Comparison of ENCODE assay signal across 19 cellular contexts in genomic region chr16:22366371-22366770, GRCh38. TPM values are rescaled to one million over a fixed set of nuclear protein-coding genes. Genes with fewer than 3 reads are reported as not detected.
DNase-seq lines count a peak whose midpoint lies in the region; ATAC-seq lines count a peak whose summit lies in the region.
"Had no signal": no experiment of that assay in that cellular context is flagged by ENCODE, and none has a peak within 500 bp of the region (broad histone marks: within the 10 kb centered on the region; RNA-seq: fewer than 3 reads in every experiment).

No MANE protein-coding gene starts in this region.

- H4K91ac ChIP-seq in mesenchymal stem cell (ENCODE audit: low read length), result no peak overlapping the region

- H3K4ac ChIP-seq in mesenchymal stem cell (ENCODE audit: low read depth in 1 of 2, low read length in 2 of 2), result no peak overlapping the region

- H3K4me1 ChIP-seq in CD4-positive, alpha-beta memory T cell (ENCODE audit: insufficient read depth, low read length), result peaks cover 88% of the 10 kb centered on the region
- peaks cover 12% of the 10 kb centered on the region for H3K4me1 ChIP-seq in mesenchymal stem cell (ENCODE audit: control insufficient read depth, insufficient read depth, low read depth, low read length)

- H2BK120ac ChIP-seq in mesenchymal stem cell (ENCODE audit: low read depth, low read length), result no peak overlapping the region

- H3K23ac ChIP-seq in mesenchymal stem cell (ENCODE audit: low read length in 2 of 2), result peak overlapping the region in 1 of 2 experiments; percentile 18

- H2BK15ac ChIP-seq in mesenchymal stem cell (ENCODE audit: low read depth, poor library complexity, severe bottlenecking), result no peak overlapping the region

- CTCF ChIA-PET in CD4-positive, alpha-beta memory T cell (lab: Charles Lee; ENCODE audit: partially characterized antibody), result no interaction called here

- H3K9me3 ChIP-seq in CD4-positive, alpha-beta memory T cell (ENCODE audit: control insufficient read depth in 1 of 2, low read length in 2 of 2), result no peaks in the 10 kb centered on the region
- no peaks in the 10 kb centered on the region for H3K9me3 ChIP-seq in mesenchymal stem cell (ENCODE audit: control insufficient read depth, low read length)
- H3K9me3 ChIP-seq: SJSA1, stomach, tibial artery had no signal

- H3K4me1 Mint-ChIP-seq in T-helper 2 cell treated with Interferon-gamma antibody and Interleukin-4, amounts not matched to agents 5 μg/mL and 100 μg/mL, for 36 hours (ENCODE audit: low read depth), result peaks cover 58% of the 10 kb centered on the region
- H3K4me1 Mint-ChIP-seq in CD4-positive, alpha-beta memory T cell, result peaks cover 56 to 93% (median 74%) of the 10 kb centered on the region in 4 donors
- peaks cover 39% of the 10 kb centered on the region for H3K4me1 Mint-ChIP-seq in activated naive CD8-positive, alpha-beta T cell treated with anti-CD3 and anti-CD28 coated beads, Interleukin-2, amount 10 ng/mL, durations not matched to agents 7 days and 5 days

- H3K27ac Mint-ChIP-seq in T-helper 2 cell treated with Interferon-gamma antibody and Interleukin-4, amounts not matched to agents 5 μg/mL and 100 μg/mL, for 36 hours, result peak overlapping the region; percentile 73
- peak overlapping the region in 5 of 7 donors; percentile 53 to 92 (median 65) for H3K27ac Mint-ChIP-seq in CD4-positive, alpha-beta memory T cell
- H3K27ac Mint-ChIP-seq in activated naive CD8-positive, alpha-beta T cell treated with anti-CD3 and anti-CD28 coated beads, Interleukin-2, amount 10 ng/mL, durations not matched to agents 7 days and 5 days, result peak overlapping the region; percentile 58

- no peak overlapping the region for H3K18ac ChIP-seq in mesenchymal stem cell (ENCODE audit: low read depth in 1 of 2, low read length in 2 of 2)

- H2BK12ac ChIP-seq in mesenchymal stem cell (ENCODE audit: low read length in 2 of 2), result no peak overlapping the region

- intact Hi-C loops in CD4-positive, alpha-beta memory T cell (cut with micrococcal nuclease), result no loop called here

- H3K9ac ChIP-seq in mesenchymal stem cell (ENCODE audit: low read length), result no peak overlapping the region

- peaks cover 70% of the 10 kb centered on the region for H3K36me3 Mint-ChIP-seq in T-helper 2 cell treated with Interferon-gamma antibody and Interleukin-4, amounts not matched to agents 5 μg/mL and 100 μg/mL, for 36 hours (ENCODE audit: low read depth)
- peaks cover 55 to 65% of the 10 kb centered on the region in 2 donors for H3K36me3 Mint-ChIP-seq in CD4-positive, alpha-beta memory T cell
- H3K36me3 Mint-ChIP-seq in activated naive CD8-positive, alpha-beta T cell treated with anti-CD3 and anti-CD28 coated beads, Interleukin-2, amount 10 ng/mL, durations not matched to agents 7 days and 5 days, result peaks cover 45% of the 10 kb centered on the region

- no peak overlapping the region for H3K14ac ChIP-seq in mesenchymal stem cell (ENCODE audit: low read length in 2 of 2)

- H3K27me3 Mint-ChIP-seq in T-helper 2 cell treated with Interferon-gamma antibody and Interleukin-4, amounts not matched to agents 5 μg/mL and 100 μg/mL, for 36 hours (ENCODE audit: low read depth), result no peaks in the 10 kb centered on the region
- no peaks in the 10 kb centered on the region for H3K27me3 Mint-ChIP-seq in CD4-positive, alpha-beta memory T cell
- H3K27me3 Mint-ChIP-seq in activated naive CD8-positive, alpha-beta T cell treated with anti-CD3 and anti-CD28 coated beads, Interleukin-2, amount 10 ng/mL, durations not matched to agents 7 days and 5 days, result no peaks in the 10 kb centered on the region

- no peak overlapping the region for H3K4me3 ChIP-seq in CD4-positive, alpha-beta memory T cell (ENCODE audit: low read length in 2 of 2)
- no peak overlapping the region for H3K4me3 ChIP-seq in mesenchymal stem cell (ENCODE audit: insufficient read depth in 1 of 2, low read depth in 1 of 2, low read length in 2 of 2)
- H3K4me3 ChIP-seq: SJSA1, stomach, tibial artery had no signal

- peaks cover 10% of the 10 kb centered on the region for H3K79me1 ChIP-seq in mesenchymal stem cell (replicated peaks; ENCODE audit: low read length, poor library complexity, severe bottlenecking)

- 100% methylated on average over 2 of the region's 2 CpGs for WGBS in mesenchymal stem cell

- H3K4me3 Mint-ChIP-seq in T-helper 2 cell treated with Interferon-gamma antibody and Interleukin-4, amounts not matched to agents 5 μg/mL and 100 μg/mL, for 36 hours, result no peak overlapping the region
- H3K4me3 Mint-ChIP-seq in CD4-positive, alpha-beta memory T cell, result peak overlapping the region in 5 of 8 donors; percentile 46 to 59 (median 57)
- H3K4me3 Mint-ChIP-seq in activated naive CD8-positive, alpha-beta T cell treated with anti-CD3 and anti-CD28 coated beads, Interleukin-2, amount 10 ng/mL, durations not matched to agents 7 days and 5 days, result no peak overlapping the region

- DNase-seq in T-helper 2 cell treated with Interferon-gamma antibody and Interleukin-4, amounts not matched to agents 5 μg/mL and 100 μg/mL, for 36 hours (ENCODE audit: low spot score), result no peak
- DNase-seq in T-helper 2 cell (no peak), mesenchymal stem cell (no peak), T1000 (lab: John Stamatoyannopoulos, UW) (no peak)
- DNase-seq in CD4-positive, alpha-beta memory T cell, result no peak
- no peak for DNase-seq in activated naive CD8-positive, alpha-beta T cell treated with anti-CD3 and anti-CD28 coated beads, Interleukin-2, amount 10 ng/mL, durations not matched to agents 7 days and 5 days
- DNase-seq: central memory CD4-positive, alpha-beta T cell; COR-L47; KBM-7; left ventricle myocardium superior; NCI-H1105; NCI-H2029; NCI-H748 treated with DMSO at 0.1 percent for 48 hours; stomach; tibial artery had no signal

- no peak overlapping the region for H2BK5ac ChIP-seq in mesenchymal stem cell (ENCODE audit: low read depth, low read length, poor library complexity, severe bottlenecking)

- H3K4me2 ChIP-seq in mesenchymal stem cell (ENCODE audit: low read length, poor library complexity, severe bottlenecking), result no peak overlapping the region

- POLR2A ChIA-PET in CD4-positive, alpha-beta memory T cell (lab: Charles Lee; ENCODE audit: partially characterized antibody), result interaction anchor here (1.1 to 12.1 kb wide), 3 partner anchors 13 to 38 kb away, joined by 3 to 449 read pairs (median 3); no protein-coding TSS in a partner anchor
- POLR2A ChIA-PET in activated naive CD8-positive, alpha-beta T cell treated with anti-CD3 and anti-CD28 coated beads, Interleukin-2, amount 10 ng/mL, durations not matched to agents 7 days and 5 days (lab: Charles Lee), result interaction anchor here (10.5 kb wide), 1 partner anchor 11 kb away, joined by 108 read pairs; no protein-coding TSS in a partner anchor

- no peaks in the 10 kb centered on the region for H3K27me3 ChIP-seq in CD4-positive, alpha-beta memory T cell (ENCODE audit: insufficient read depth, low read length)
- H3K27me3 ChIP-seq in mesenchymal stem cell (ENCODE audit: control insufficient read depth in 1 of 2, insufficient read depth in 1 of 2, low read length in 2 of 2), result no peaks in the 10 kb centered on the region
- H3K27me3 ChIP-seq: SJSA1, stomach, tibial artery had no signal

- H2AFZ ChIP-seq in mesenchymal stem cell (ENCODE audit: low read depth, low read length), result no peak overlapping the region

- peak overlapping the region; percentile 15 for H4K8ac ChIP-seq in mesenchymal stem cell (ENCODE audit: low read length)

- no peak overlapping the region for H2AK5ac ChIP-seq in mesenchymal stem cell (ENCODE audit: low read length, severe bottlenecking)

- no peak for ATAC-seq in activated naive CD8-positive, alpha-beta T cell treated with anti-CD3 and anti-CD28 coated beads, Interleukin-2, amount 10 ng/mL, durations not matched to agents 7 days and 5 days (ENCODE audit: low read depth)
- ATAC-seq in HG03520 (IDR thresholded peaks at IDR 0.05; ENCODE audit: unreplicated experiment) (no peak), HG03025 (IDR thresholded peaks at IDR 0.05; ENCODE audit: low FRiP score, unreplicated experiment) (no peak)
- ATAC-seq: activated naive CD4-positive, alpha-beta T cell treated with anti-CD3 and anti-CD28 coated beads, Interleukin-2, amount 50 U/mL, for 72 hours; left ventricle myocardium superior had no signal

- H3K9me3 Mint-ChIP-seq in T-helper 2 cell treated with Interferon-gamma antibody and Interleukin-4, amounts not matched to agents 5 μg/mL and 100 μg/mL, for 36 hours, result peaks cover 8% of the 10 kb centered on the region
- H3K9me3 Mint-ChIP-seq in CD4-positive, alpha-beta memory T cell, result no peaks in the 10 kb centered on the region
- H3K9me3 Mint-ChIP-seq in activated naive CD8-positive, alpha-beta T cell treated with anti-CD3 and anti-CD28 coated beads, Interleukin-2, amount 10 ng/mL, durations not matched to agents 7 days and 5 days, result peaks cover 6% of the 10 kb centered on the region

- no peak overlapping the region for H3K27ac ChIP-seq in CD4-positive, alpha-beta memory T cell (ENCODE audit: low read depth, low read length)
- no peak overlapping the region for H3K27ac ChIP-seq in mesenchymal stem cell (ENCODE audit: low read length, poor library complexity, severe bottlenecking)
- H3K27ac ChIP-seq: SJSA1, tibial artery had no signal

- peaks cover 34% of the 10 kb centered on the region for H3K36me3 ChIP-seq in CD4-positive, alpha-beta memory T cell (ENCODE audit: insufficient read depth, low read length)
- peaks cover 13 to 43% of the 10 kb centered on the region in 2 experiments for H3K36me3 ChIP-seq in mesenchymal stem cell (ENCODE audit: control insufficient read depth in 1 of 2, insufficient read depth in 2 of 2, low read depth in 1 of 2, low read length in 2 of 2)

RNA-seq across cellular contexts. Expression of gene CDR2, which starts 8.0 kb away (rescaled TPM):
- total RNA-seq in CD4-positive, alpha-beta memory T cell, result 10 to 100 TPM; 94.2 to 99.3 TPM
- 10 to 100 TPM; 57.9 to 95.8 TPM for polyA plus RNA-seq in CD4-positive, alpha-beta memory T cell
- total RNA-seq in activated naive CD8-positive, alpha-beta T cell treated with anti-CD3 and anti-CD28 coated beads, Interleukin-2, amount 10 ng/mL, durations not matched to agents 7 days and 5 days, result 10 to 100 TPM; 42.2 to 48.6 TPM
- 28.7 TPM for polyA plus RNA-seq in mesenchymal stem cell (2013, experiment 1 of 2)
- polyA plus RNA-seq in mesenchymal stem cell (2013, experiment 2 of 2), result 29.5 TPM

Comparison
In these comparisons a context has a peak if more than half of its experiments do, and no peak if none do; other contexts are left out.
1. H3K4me3 Mint-ChIP-seq: peak in CD4-positive, alpha-beta memory T cell (5 of 8); none in T-helper 2 cell treated with Interferon-gamma antibody and Interleukin-4, amounts not matched to agents 5 μg/mL and 100 μg/mL, for 36 hours (single experiment) and activated naive CD8-positive, alpha-beta T cell treated with anti-CD3 and anti-CD28 coated beads, Interleukin-2, amount 10 ng/mL, durations not matched to agents 7 days and 5 days (single experiment).
2. Peak in every context shown above with its lines, with median percentiles within 50 percentile points of each other: H3K27ac Mint-ChIP-seq.